11 cellular contexts compared by ENCODE assay signal in the genomic region with DNA sequence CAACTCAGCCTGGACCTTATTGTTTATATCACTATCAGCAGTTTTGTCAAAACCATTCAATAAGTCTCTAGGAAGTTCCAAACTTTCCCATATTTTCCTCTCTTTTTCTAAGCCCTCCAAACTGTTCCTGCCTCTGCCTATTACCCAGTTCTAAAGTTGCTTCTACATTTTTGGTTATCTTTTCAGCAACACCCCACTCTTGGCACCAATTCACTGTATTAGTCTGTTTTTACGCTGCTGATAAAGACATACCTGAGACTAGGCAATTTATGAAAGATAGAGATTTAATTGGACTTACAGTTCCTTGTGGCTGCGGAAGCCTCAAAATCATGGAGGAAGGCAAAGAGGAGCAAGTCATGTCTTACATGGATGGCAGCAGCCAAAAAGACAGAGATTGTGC.
"Had no signal": no experiment of that assay in that cellular context is flagged by ENCODE, and none has a peak within 500 bp of the region (broad histone marks: within the 10 kb centered on the region; RNA-seq: fewer than 3 reads in every experiment).

No MANE protein-coding gene starts in this region.

- H3K36me3 ChIP-seq: HAP-1 had no signal

- FAIRE-seq: H1, H54 had no signal

- H3K27ac ChIP-seq: GM23248 had no signal

- H3K27ac Mint-ChIP-seq: GM23338, H9, HFFc6 had no signal

- H3K4me3 Mint-ChIP-seq: GM23338, H9, HFFc6 had no signal

- H3K9ac ChIP-seq: GM23248 had no signal

- H2AFZ ChIP-seq: GM23248, GM23338 had no signal

- H3K4me1 ChIP-seq: HAP-1 had no signal

- H3K4me3 ChIP-seq: GM23248, GM23338, HAP-1 had no signal

- H3K4me2 ChIP-seq: GM23338 had no signal

- DNase-seq: GM23248, GOT3, H7, H9, HCEC 1CT, HFFc6 had no signal

- ATAC-seq: GM23338, HCT116 had no signal
